In the genomic region with DNA sequence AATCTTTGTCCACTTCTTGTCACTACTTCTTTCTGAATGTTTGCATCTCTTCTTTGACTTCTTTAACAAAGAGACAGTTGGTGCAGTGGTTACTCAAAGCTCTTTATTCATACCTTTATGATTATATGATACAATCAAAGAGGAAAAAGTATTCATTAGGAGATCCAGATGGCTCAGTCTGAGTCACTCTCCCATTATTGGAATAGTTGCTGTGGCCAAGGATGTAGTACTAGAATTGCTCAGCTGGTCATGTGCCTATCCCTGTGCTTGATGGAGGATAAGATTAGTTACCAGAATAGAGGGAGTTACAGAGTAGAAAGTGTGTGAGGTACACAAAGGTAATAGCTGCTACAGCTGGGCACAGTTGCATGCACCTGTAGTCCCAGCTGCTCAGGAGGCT, we compare ENCODE assay signal across 19 cellular contexts. TPM values are rescaled to one million over a fixed set of nuclear protein-coding genes. Genes with fewer than 3 reads are reported as not detected.
A peak's percentile ranks its signal among the peaks of the same experiment; 100 is the strongest.
DNase-seq lines count a peak whose midpoint lies in the region; ATAC-seq and TF ChIP-seq lines count a peak whose summit lies in the region.
"Had no signal": no experiment of that assay in that cellular context is flagged by ENCODE, and none has a peak within 500 bp of the region (broad histone marks: within the 10 kb centered on the region; RNA-seq: fewer than 3 reads in every experiment).

No MANE protein-coding gene starts in this region.

- H3K9me3 ChIP-seq in endodermal cell (ENCODE audit: control insufficient read depth, low read length): no peaks in the 10 kb centered on the region
- H3K9me3 ChIP-seq: A549, MG63 had no signal

- peaks cover 25% of the 10 kb centered on the region for H3K36me3 Mint-ChIP-seq in endodermal cell (ENCODE audit: low read depth)

- H3K4me1 Mint-ChIP-seq in endodermal cell: no peaks in the 10 kb centered on the region

- no peak overlapping the region for H3K27ac Mint-ChIP-seq in endodermal cell

- no peak overlapping the region for H3K9ac ChIP-seq in endodermal cell (ENCODE audit: extremely low read depth, low read length, poor library complexity, severe bottlenecking)

- no peak for ATAC-seq in HG03280 (IDR thresholded peaks at IDR 0.05; ENCODE audit: unreplicated experiment)
- ATAC-seq: A549, Panc1 had no signal

- no peak overlapping the region for H3K27ac ChIP-seq in endodermal cell (ENCODE audit: low read depth, low read length)
- H3K27ac ChIP-seq: A549 had no signal

- DNase-seq in EH (ENCODE audit: low read depth) (peak; percentile 42), HT1080 (ENCODE audit: low read depth) (peak; percentile 38), endodermal cell (peak; percentile 5), kidney tubule cell (ENCODE audit: low spot score) (peak; percentile 9), globus pallidus (ENCODE audit: low spot score) (no peak), iPS-NIHi11 (ENCODE audit: low spot score) (no peak), HPDE6-E6E7 (ENCODE audit: extremely low spot score) (no peak)
- DNase-seq: AML-193, COR-L47, DMS153, MG63, NCI-H1092 treated with DMSO at 0.1 percent for 48 hours, NCI-H1694, NCI-H2227 treated with DMSO at 0.1 percent for 48 hours, NCI-H524 treated with DMSO at 0.1 percent for 48 hours had no signal

- no peaks in the 10 kb centered on the region for H3K4me1 ChIP-seq in endodermal cell (ENCODE audit: control insufficient read depth, insufficient read depth, low read length)
- H3K4me1 ChIP-seq: A549 had no signal

- H3K27me3 ChIP-seq in endodermal cell (ENCODE audit: control insufficient read depth, insufficient read depth, low read length, poor library complexity, severe bottlenecking): no peaks in the 10 kb centered on the region
- H3K27me3 ChIP-seq: MG63 had no signal

- H3K4me3 Mint-ChIP-seq in endodermal cell: no peak overlapping the region
- H3K4me3 Mint-ChIP-seq: CD14-positive monocyte had no signal

- H3K36me3 ChIP-seq in endodermal cell (ENCODE audit: control insufficient read depth, insufficient read depth, low read length): no peaks in the 10 kb centered on the region
- H3K36me3 ChIP-seq: MG63 had no signal

- H3K9me3 Mint-ChIP-seq in endodermal cell: no peaks in the 10 kb centered on the region

- H3K27me3 Mint-ChIP-seq in endodermal cell (ENCODE audit: insufficient read depth): no peaks in the 10 kb centered on the region

- H3K4me3 ChIP-seq in endodermal cell (ENCODE audit: low read length): no peak overlapping the region
- H3K4me3 ChIP-seq: A549, MG63 had no signal

- no peak for TF ChIP-seq CTCF in endodermal cell (conservative IDR thresholded peaks at IDR 0.05)

RNA-seq across cellular contexts. Expression of a gene that starts 18.3 kb away (rescaled TPM):
- 2.3 and 8.0 TPM in 2 replicates for total RNA-seq in HT1080 (2014; rRNA removed; shearing (Covaris generic))
- polyA plus RNA-seq in HT1080 (2015; cell fraction: cytosol; rRNA removed): 3.8 and 4.0 TPM in 2 replicates
- 6.8 and 10.5 TPM in 2 replicates for polyA plus RNA-seq in HT1080 (2015; cell fraction: nucleus; rRNA removed)
- total RNA-seq in endodermal cell: 10 to 100 TPM; 28.0 to 37.7 TPM
- 14.5 TPM for polyA plus RNA-seq in endodermal cell (2013, experiment 1 of 2)
- polyA plus RNA-seq in endodermal cell (2013, experiment 2 of 2): 15.7 TPM

Comparison
In these comparisons a context has a peak if more than half of its experiments do, and no peak if none do; other contexts are left out.
1. DNase-seq: peak in EH (single experiment), HT1080 (single experiment), endodermal cell (single experiment) and kidney tubule cell (single experiment); none in globus pallidus (single experiment), iPS-NIHi11 (single experiment) and HPDE6-E6E7 (single experiment).